8 cellular contexts compared by ENCODE assay signal in the genomic region with DNA sequence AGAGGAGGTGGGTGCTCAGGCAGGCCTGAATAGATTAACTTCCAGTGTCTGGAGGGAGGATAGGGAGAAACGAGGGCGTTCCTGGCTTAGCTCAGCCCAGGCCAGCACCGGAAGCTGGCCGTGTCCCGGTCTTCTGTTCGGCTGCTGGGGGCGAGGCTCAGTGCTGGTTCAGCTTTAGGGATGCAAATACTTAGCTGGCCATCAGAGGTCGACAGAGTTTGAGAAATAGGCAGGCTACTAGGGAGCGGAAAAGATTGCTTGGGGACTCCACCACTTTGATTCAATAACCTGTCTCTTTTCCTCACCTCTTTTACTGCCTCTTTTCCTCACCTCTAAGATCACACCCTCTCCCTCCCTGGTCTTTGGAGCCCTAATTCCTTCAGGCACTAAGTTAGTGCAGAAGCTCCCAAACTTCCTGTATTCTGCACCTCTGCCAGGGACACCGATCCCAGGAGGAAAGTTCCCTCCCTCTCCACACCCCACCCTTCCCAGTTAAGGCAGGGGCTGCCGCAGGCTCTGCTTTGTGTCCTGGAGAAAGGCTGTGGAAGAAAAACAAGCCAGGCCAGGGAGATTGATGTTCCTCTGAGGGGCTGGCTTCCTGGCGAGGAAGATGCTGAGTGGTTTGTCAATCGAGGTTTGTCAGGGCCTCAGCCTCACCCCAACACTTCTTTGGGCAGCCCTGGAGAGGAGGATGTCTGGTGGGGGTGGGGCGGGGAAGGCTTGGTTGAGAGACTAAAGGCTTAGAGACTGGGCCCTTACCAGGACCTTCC. TPM values are rescaled to one million over a fixed set of nuclear protein-coding genes. Genes with fewer than 3 reads are reported as not detected.
A peak's percentile ranks its signal among the peaks of the same experiment; 100 is the strongest.
DNase-seq lines count a peak whose midpoint lies in the region; ATAC-seq and TF ChIP-seq lines count a peak whose summit lies in the region.

No MANE protein-coding gene starts in this region.

- peak; percentile 79 for ATAC-seq in PC-3

- POLR2A ChIA-PET in HEK293T (lab: Yijun Ruan, JAX) = no interaction called here
- POLR2A ChIA-PET in PC-3 (lab: Charles Lee; ENCODE audit: unreplicated experiment) = no interaction called here

- BruUV-seq in PC-3 (replicated peaks; lab: Mats Ljungman, UMichigan) = no TSS peak

- WGBS in endodermal cell (ENCODE audit: insufficient coverage in 1 of 2, insufficient read length in 1 of 2), 2 experiments = 20 to 23% methylated on average over 1 to 10 of the region's 14 CpGs

- no peaks in the 10 kb centered on the region for H3K79me2 ChIP-seq in PC-3 (ENCODE audit: low read length)

- H3K9ac ChIP-seq in PC-3 (ENCODE audit: low read length) = no peak overlapping the region
- H3K9ac ChIP-seq in endodermal cell (ENCODE audit: extremely low read depth, low read length, poor library complexity, severe bottlenecking) = no peak overlapping the region

- H3K27me3 ChIP-seq in PC-3 (ENCODE audit: low read length) (no peaks in the 10 kb centered on the region), endodermal cell (ENCODE audit: control insufficient read depth, insufficient read depth, low read length, poor library complexity, severe bottlenecking) (peaks cover 6% of the 10 kb centered on the region)

- no peaks in the 10 kb centered on the region for H3K9me2 ChIP-seq in PC-3 (replicated peaks; ENCODE audit: low read length)

- peaks cover 9% of the 10 kb centered on the region; the same call in 1 of the 2 replicates for H3K4me1 ChIP-seq in PC-3 (ENCODE audit: insufficient read depth, low read length)
- no peaks in the 10 kb centered on the region for H3K4me1 ChIP-seq in endodermal cell (ENCODE audit: control insufficient read depth, insufficient read depth, low read length)

- H3K4me3 ChIP-seq in PC-3 (ENCODE audit: low read length) = no peak overlapping the region
- no peak overlapping the region for H3K4me3 ChIP-seq in endodermal cell (ENCODE audit: low read length)

- peaks cover 57% of the 10 kb centered on the region for H3K9me3 Mint-ChIP-seq in endodermal cell

- H3K36me3 Mint-ChIP-seq in endodermal cell (ENCODE audit: low read depth) = no peaks in the 10 kb centered on the region

- no peak overlapping the region for H3K27ac Mint-ChIP-seq in endodermal cell

- H4K20me1 ChIP-seq in PC-3 (ENCODE audit: low read length) = no peaks in the 10 kb centered on the region

- no peak overlapping the region for H3K27ac ChIP-seq in PC-3 (ENCODE audit: low read length)
- H3K27ac ChIP-seq in endodermal cell (ENCODE audit: low read depth, low read length) = no peak overlapping the region

- H3K27me3 Mint-ChIP-seq in endodermal cell (ENCODE audit: insufficient read depth) = peaks cover 37% of the 10 kb centered on the region

- DNase-seq in NCI-H2171 treated with DMSO at 0.1 percent for 48 hours (lab: John Stamatoyannopoulos, UW) = peak; percentile 21
- no peak for DNase-seq in NCI-H2171 (lab: John Stamatoyannopoulos, UW)
- DNase-seq in HEK293T (ENCODE audit: extremely low spot score) = peak; percentile 71
- peak; percentile 67 for DNase-seq in PC-3
- peak; percentile 84 for DNase-seq in endodermal cell
- peak; percentile 25 for DNase-seq in mucosa of gallbladder (ENCODE audit: low spot score)
- DNase-seq in amniotic stem cell (lab: John Stamatoyannopoulos, UW) = no peak
- no peak for DNase-seq in NCI-H1048 (lab: John Stamatoyannopoulos, UW)

- peak; percentile 74 for TF ChIP-seq CTCF in PC-3 (conservative IDR thresholded peaks at IDR 0.05; ENCODE audit: low read depth, low read length)
- peak; percentile 74 for TF ChIP-seq CTCF in endodermal cell (conservative IDR thresholded peaks at IDR 0.05)

- CTCF ChIA-PET in HEK293T (lab: Yijun Ruan, JAX) = interaction anchor here (0.6 to 3.1 kb wide), 19 partner anchors 10 to 1274 kb away, joined by 3 to 17 read pairs (median 4); no protein-coding TSS in a partner anchor
- CTCF ChIA-PET in PC-3 (lab: Charles Lee) = interaction anchor here (0.5 to 1.2 kb wide), 4 partner anchors 209 to 401 kb away, joined by 3 to 9 read pairs (median 6); no protein-coding TSS in a partner anchor

- peak overlapping the region; percentile 52; the same call in 1 of the 2 replicates for H3K4me2 ChIP-seq in PC-3 (ENCODE audit: low read length)

- H3K36me3 ChIP-seq in PC-3 (ENCODE audit: low read depth, low read length) (no peaks in the 10 kb centered on the region), endodermal cell (ENCODE audit: control insufficient read depth, insufficient read depth, low read length) (no peaks in the 10 kb centered on the region)

- no peaks in the 10 kb centered on the region for H3F3A ChIP-seq in PC-3 (ENCODE audit: low read length, unreplicated experiment)

- no peaks in the 10 kb centered on the region for H3K4me1 Mint-ChIP-seq in endodermal cell

- no peaks in the 10 kb centered on the region for H3K9me3 ChIP-seq in PC-3 (ENCODE audit: low read length)
- H3K9me3 ChIP-seq in endodermal cell (ENCODE audit: control insufficient read depth, low read length) = no peaks in the 10 kb centered on the region

- no peak overlapping the region for H3K4me3 Mint-ChIP-seq in endodermal cell

- intact Hi-C loops in PC-3 (cut with micrococcal nuclease) = loop anchor here (1.0 to 5.0 kb wide), 3 partner anchors 399 to 564 kb away; no protein-coding TSS in a partner anchor

- peak overlapping the region; percentile 54; the same call in 1 of the 2 replicates for H2AFZ ChIP-seq in PC-3 (ENCODE audit: low read length)

TF ChIP-seq in HEK293T, 16 proteins besides CTCF, POLR2A, EP300 and RAD21:
- TF ChIP-seq SUZ12 (IDR thresholded peaks at IDR 0.05) (no peak), BHLHE40 (IDR thresholded peaks at IDR 0.05; ENCODE audit: borderline replicate concordance) (no peak), ARNT (IDR thresholded peaks at IDR 0.05) (no peak), FOXM1 (IDR thresholded peaks at IDR 0.05; ENCODE audit: borderline replicate concordance) (no peak), SP1 (IDR thresholded peaks at IDR 0.05) (no peak), LEF1 (IDR thresholded peaks at IDR 0.05; ENCODE audit: borderline replicate concordance) (no peak), ZNF384 (IDR thresholded peaks at IDR 0.05) (no peak), TARDBP (IDR thresholded peaks at IDR 0.05) (no peak), ELF4 (IDR thresholded peaks at IDR 0.05) (no peak)
TF ChIP-seq in HEK293T: peak in this region for 0.

RNA-seq across cellular contexts. Expression of a gene that starts 6.0 kb away (rescaled TPM):
- total RNA-seq in PC-3 (2014; rRNA removed) (102 and 142 TPM in 2 replicates), endodermal cell (10 to 100 TPM; 11.1 to 13.6 TPM), mucosa of gallbladder (134 TPM)
- polyA plus RNA-seq in endodermal cell (2013, experiment 1 of 2) = 71.6 TPM
- 60.6 TPM for polyA plus RNA-seq in endodermal cell (2013, experiment 2 of 2)

Comparison
In these comparisons a context has a peak if more than half of its experiments do, and no peak if none do; other contexts are left out.
1. DNase-seq: peak in NCI-H2171 treated with DMSO at 0.1 percent for 48 hours (single experiment), HEK293T (single experiment), PC-3 (single experiment), endodermal cell (single experiment) and mucosa of gallbladder (single experiment); none in NCI-H2171 (single experiment), amniotic stem cell (single experiment) and NCI-H1048 (single experiment).